In the genomic region with DNA sequence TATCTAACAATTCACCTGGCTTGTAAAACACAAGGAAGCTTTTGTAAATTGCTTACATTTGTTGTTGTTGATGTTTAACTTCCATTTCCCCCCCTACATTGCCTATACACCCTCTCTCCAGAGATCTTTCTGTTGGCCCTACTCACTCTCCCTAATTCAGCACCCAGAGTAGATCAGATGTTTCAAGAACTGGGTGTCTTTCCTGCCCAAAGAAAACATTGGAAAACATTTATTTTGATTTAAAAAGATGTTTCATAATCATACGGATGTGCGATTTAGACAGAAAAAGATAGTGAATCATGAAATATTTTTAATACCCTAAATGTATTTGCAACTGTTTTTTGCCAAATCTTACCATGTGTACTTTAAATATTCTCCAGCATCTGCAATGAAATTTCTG, we compare ENCODE assay signal across 34 cellular contexts.
"Had no signal": no experiment of that assay in that cellular context is flagged by ENCODE, and none has a peak within 500 bp of the region (broad histone marks: within the 10 kb centered on the region; RNA-seq: fewer than 3 reads in every experiment).

No MANE protein-coding gene starts in this region.

- H3K4me2 ChIP-seq: hepatocyte, smooth muscle cell had no signal

- DNase-seq: activated CD4-positive, alpha-beta memory T cell treated with anti-CD3 and anti-CD28 coated beads, Interleukin-2, amount 10 ng/mL, durations not matched to agents 7 days and 5 days; activated CD4-positive, alpha-beta T cell treated with anti-CD3 and anti-CD28 coated beads for 1 hour; activated CD4-positive, alpha-beta T cell treated with anti-CD3 and anti-CD28 coated beads, Interleukin-2, amount 10 ng/mL, durations not matched to agents 7 days and 5 days; activated gamma-delta T cell treated with Interleukin-2 at 50 U/mL for 16 hours; activated naive CD4-positive, alpha-beta T cell treated with anti-CD3 and anti-CD28 coated beads, Interleukin-2, amount 50 U/mL, for 16 hours; activated T-cell treated with anti-CD3 and anti-CD28 coated beads, Interleukin-2, amount 50 U/mL, for 4 hours; amniotic stem cell; caudate nucleus; dermis blood vessel endothelial cell; effector CD8-positive, alpha-beta T cell; esophagus squamous epithelium; islet precursor cell; left ventricle myocardium inferior; mucosa of descending colon; ovary; retina; sigmoid colon; stimulated activated CD4-positive, alpha-beta T cell treated with anti-CD3 and anti-CD28 coated beads, Interleukin-1b, Interleukin-23, amount 100 ng/mL, for 48 hours; stimulated activated CD4-positive, alpha-beta T cell treated with anti-CD3 and anti-CD28 coated beads, Interleukin-4, amount 100 ng/mL, for 4 hours; stimulated activated CD8-positive, alpha-beta memory T cell treated with anti-CD3 and anti-CD28 coated beads, Interleukin-4, amount 100 ng/mL, for 48 hours; stimulated activated naive CD4-positive, alpha-beta T cell treated with Interleukin-2 at 50 U/mL for 16 hours; T-helper 17 cell; T1000; testis; uterus; WERI-Rb-1 had no signal

- H3K27ac Mint-ChIP-seq: activated CD4-positive, alpha-beta memory T cell treated with anti-CD3 and anti-CD28 coated beads, Interleukin-2, amount 10 ng/mL, durations not matched to agents 7 days and 5 days; activated CD4-positive, alpha-beta T cell treated with anti-CD3 and anti-CD28 coated beads, Interleukin-2, amount 10 ng/mL, durations not matched to agents 7 days and 5 days; activated T-helper 17 cell treated with anti-CD3 and anti-CD28 coated beads, Interleukin-2, amount 50 U/mL, for 72 hours; natural killer cell treated with Interleukin-12 subunit alpha and Interleukin-12 subunit beta and Interleukin-15 and Interleukin-18, amount 100 ng/mL, for 72 hours; T-helper 17 cell; type B pancreatic cell had no signal

- H3K27ac ChIP-seq: epithelial cell of prostate, esophagus squamous epithelium, gastroesophageal sphincter, hepatocyte, left ventricle myocardium inferior, ovary, prostate gland, sigmoid colon, testis, uterus, WERI-Rb-1 had no signal

- H3K4me3 Mint-ChIP-seq: activated CD4-positive, alpha-beta memory T cell treated with anti-CD3 and anti-CD28 coated beads, Interleukin-2, amount 10 ng/mL, durations not matched to agents 7 days and 5 days; activated CD4-positive, alpha-beta T cell treated with anti-CD3 and anti-CD28 coated beads, Interleukin-2, amount 10 ng/mL, durations not matched to agents 7 days and 5 days; activated T-cell treated with anti-CD3 and anti-CD28 coated beads, Interleukin-2, amount 50 U/mL, for 4 hours; activated T-helper 17 cell treated with anti-CD3 and anti-CD28 coated beads, Interleukin-2, amount 50 U/mL, for 72 hours; natural killer cell treated with Interleukin-12 subunit alpha and Interleukin-12 subunit beta and Interleukin-15 and Interleukin-18, amount 100 ng/mL, for 72 hours; T-helper 17 cell; type B pancreatic cell had no signal

- H3K36me3 Mint-ChIP-seq: natural killer cell treated with Interleukin-12 subunit alpha and Interleukin-12 subunit beta and Interleukin-15 and Interleukin-18, amount 100 ng/mL, for 72 hours had no signal

- H3K27me3 ChIP-seq: esophagus squamous epithelium, gastroesophageal sphincter, hepatocyte, ovary, sigmoid colon, testis, uterus had no signal

- H3K36me3 ChIP-seq: esophagus squamous epithelium, gastroesophageal sphincter, left ventricle myocardium inferior, ovary, prostate gland, sigmoid colon, uterus, WERI-Rb-1 had no signal

- H3K4me1 ChIP-seq: esophagus squamous epithelium, left ventricle myocardium inferior, prostate gland had no signal

- ATAC-seq: activated T-cell treated with anti-CD3 and anti-CD28 coated beads, Interleukin-2, amount 50 U/mL, for 4 hours; activated T-helper 17 cell treated with anti-CD3 and anti-CD28 coated beads, Interleukin-2, amount 50 U/mL, for 72 hours; gastroesophageal sphincter; mucosa of descending colon; natural killer cell treated with Interleukin-12 subunit alpha and Interleukin-12 subunit beta and Interleukin-15 and Interleukin-18, amount 100 ng/mL, for 72 hours; T-helper 17 cell had no signal

- H2AFZ ChIP-seq: hepatocyte had no signal

- H3K9me3 ChIP-seq: esophagus squamous epithelium, gastroesophageal sphincter, left ventricle myocardium inferior, mucosa of descending colon, ovary, prostate gland, sigmoid colon, testis, uterus had no signal

- H3K27me3 Mint-ChIP-seq: activated CD4-positive, alpha-beta memory T cell treated with anti-CD3 and anti-CD28 coated beads, Interleukin-2, amount 10 ng/mL, durations not matched to agents 7 days and 5 days; activated CD4-positive, alpha-beta T cell treated with anti-CD3 and anti-CD28 coated beads, Interleukin-2, amount 10 ng/mL, durations not matched to agents 7 days and 5 days; activated T-helper 17 cell treated with anti-CD3 and anti-CD28 coated beads, Interleukin-2, amount 50 U/mL, for 72 hours; natural killer cell treated with Interleukin-12 subunit alpha and Interleukin-12 subunit beta and Interleukin-15 and Interleukin-18, amount 100 ng/mL, for 72 hours; T-helper 17 cell; type B pancreatic cell had no signal

- H3K4me3 ChIP-seq: esophagus squamous epithelium, gastroesophageal sphincter, hepatocyte, left ventricle myocardium inferior, mucosa of descending colon, ovary, prostate gland, sigmoid colon, smooth muscle cell, testis, uterus had no signal

- H3K9me3 Mint-ChIP-seq: activated CD4-positive, alpha-beta memory T cell treated with anti-CD3 and anti-CD28 coated beads, Interleukin-2, amount 10 ng/mL, durations not matched to agents 7 days and 5 days; activated CD4-positive, alpha-beta T cell treated with anti-CD3 and anti-CD28 coated beads, Interleukin-2, amount 10 ng/mL, durations not matched to agents 7 days and 5 days; activated T-cell treated with anti-CD3 and anti-CD28 coated beads, Interleukin-2, amount 50 U/mL, for 4 hours; activated T-helper 17 cell treated with anti-CD3 and anti-CD28 coated beads, Interleukin-2, amount 50 U/mL, for 72 hours; natural killer cell treated with Interleukin-12 subunit alpha and Interleukin-12 subunit beta and Interleukin-15 and Interleukin-18, amount 100 ng/mL, for 72 hours; type B pancreatic cell had no signal
